Comparison of ENCODE assay signal across 14 cellular contexts in the genomic region with DNA sequence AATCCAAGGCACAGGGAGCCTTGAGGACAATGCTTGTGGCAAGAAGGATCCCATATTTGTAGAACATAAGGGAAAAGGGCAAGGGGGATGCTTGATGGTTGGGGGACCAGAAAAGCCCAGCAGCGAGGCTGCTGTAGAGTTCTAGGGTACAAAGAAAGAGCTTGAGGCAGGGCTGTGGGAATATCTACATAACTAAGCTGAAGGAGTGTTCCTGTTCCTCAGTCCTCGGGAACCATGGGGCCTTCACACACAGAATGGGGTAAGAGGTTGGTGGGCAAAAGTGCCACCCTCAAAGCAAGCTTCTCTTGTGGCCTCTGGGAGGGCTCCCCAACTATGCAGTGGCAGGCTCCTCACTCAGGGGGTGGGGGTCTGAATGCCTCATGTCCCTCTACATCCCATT. TPM values are rescaled to one million over a fixed set of nuclear protein-coding genes. Genes with fewer than 3 reads are reported as not detected.
A peak's percentile ranks its signal among the peaks of the same experiment; 100 is the strongest.
DNase-seq lines count a peak whose midpoint lies in the region.
"Had no signal": no experiment of that assay in that cellular context is flagged by ENCODE, and none has a peak within 500 bp of the region (broad histone marks: within the 10 kb centered on the region; RNA-seq: fewer than 3 reads in every experiment).

No MANE protein-coding gene starts in this region.

- H3K36me3 Mint-ChIP-seq in activated CD4-positive, alpha-beta T cell treated with anti-CD3 and anti-CD28 coated beads, Interleukin-2, amount 10 ng/mL, durations not matched to agents 24 days and 14 days (ENCODE audit: low read depth), result no peaks in the 10 kb centered on the region
- H3K36me3 Mint-ChIP-seq: CD8-positive, alpha-beta T cell had no signal

- H3K36me3 ChIP-seq in HUES48 (ENCODE audit: control insufficient read depth, insufficient read depth, low read length) (no peaks in the 10 kb centered on the region), iPS-20b (ENCODE audit: insufficient read depth, low read depth, low read length) (no peaks in the 10 kb centered on the region)
- H3K36me3 ChIP-seq: BLaER1 treated with 17β-estradiol and CSF1 and Interleukin-3, amounts not matched to agents 10 nM and 100 nM had no signal

- peak overlapping the region; percentile 46 for H3K27ac ChIP-seq in HUES48 (ENCODE audit: low read depth, low read length)
- H3K27ac ChIP-seq in caudate nucleus (ENCODE audit: low read depth, low read length), result peak overlapping the region; percentile 27
- H3K27ac ChIP-seq in iPS-20b (ENCODE audit: low read length), result peak overlapping the region; percentile 23
- H3K27ac ChIP-seq: HL-60 had no signal

- H3K4me3 Mint-ChIP-seq in activated CD4-positive, alpha-beta T cell treated with anti-CD3 and anti-CD28 coated beads, Interleukin-2, amount 10 ng/mL, durations not matched to agents 24 days and 14 days, result no peak overlapping the region
- H3K4me3 Mint-ChIP-seq: B cell; CD8-positive, alpha-beta T cell had no signal

- intact Hi-C loops in activated CD4-positive, alpha-beta T cell treated with anti-CD3 and anti-CD28 coated beads, Interleukin-2, amount 10 ng/mL, durations not matched to agents 24 days and 14 days (cut with micrococcal nuclease), result no loop called here

- H3K4me1 ChIP-seq in HUES48 (ENCODE audit: control insufficient read depth, insufficient read depth, low read length) (peaks cover 21% of the 10 kb centered on the region), iPS-20b (ENCODE audit: insufficient read depth, low read length) (peaks cover 16% of the 10 kb centered on the region; the same call in 1 of the 2 replicates)

- H3K4me3 ChIP-seq in HUES48 (ENCODE audit: low read depth, low read length) (no peak overlapping the region), iPS-20b (ENCODE audit: low read length) (no peak overlapping the region)
- H3K4me3 ChIP-seq: BLaER1 treated with 17β-estradiol and CSF1 and Interleukin-3, amounts not matched to agents 10 nM and 100 nM had no signal

- H3K27ac Mint-ChIP-seq in activated CD4-positive, alpha-beta T cell treated with anti-CD3 and anti-CD28 coated beads, Interleukin-2, amount 10 ng/mL, durations not matched to agents 24 days and 14 days, result no peak overlapping the region
- H3K27ac Mint-ChIP-seq: B cell; CD8-positive, alpha-beta T cell had no signal

- H3K4me1 Mint-ChIP-seq in activated CD4-positive, alpha-beta T cell treated with anti-CD3 and anti-CD28 coated beads, Interleukin-2, amount 10 ng/mL, durations not matched to agents 24 days and 14 days, result peaks cover 3% of the 10 kb centered on the region

- H3K9me3 Mint-ChIP-seq in activated CD4-positive, alpha-beta T cell treated with anti-CD3 and anti-CD28 coated beads, Interleukin-2, amount 10 ng/mL, durations not matched to agents 24 days and 14 days, result peaks cover 8% of the 10 kb centered on the region
- H3K9me3 Mint-ChIP-seq: CD8-positive, alpha-beta T cell had no signal

- peaks cover 5% of the 10 kb centered on the region for H3K9me3 ChIP-seq in HUES48 (ENCODE audit: control insufficient read depth, insufficient read depth, low read length)
- peaks cover 5% of the 10 kb centered on the region; the same call in 1 of the 2 replicates for H3K9me3 ChIP-seq in iPS-20b (ENCODE audit: insufficient read depth, low read depth, low read length)

- peaks cover 50% of the 10 kb centered on the region for H3K27me3 Mint-ChIP-seq in activated CD4-positive, alpha-beta T cell treated with anti-CD3 and anti-CD28 coated beads, Interleukin-2, amount 10 ng/mL, durations not matched to agents 24 days and 14 days

- peaks cover under 1% of the 10 kb centered on the region; the same call in 1 of the 2 replicates for H3K27me3 ChIP-seq in HUES48 (ENCODE audit: control insufficient read depth, insufficient read depth, low read length)
- peaks cover 9% of the 10 kb centered on the region for H3K27me3 ChIP-seq in iPS-20b (ENCODE audit: insufficient read depth, low read length)
- H3K27me3 ChIP-seq: BLaER1 treated with 17β-estradiol and CSF1 and Interleukin-3, amounts not matched to agents 10 nM and 100 nM had no signal

- DNase-seq in caudate nucleus (lab: John Stamatoyannopoulos, UW) (no peak), iPS-NIHi11 (ENCODE audit: low spot score) (no peak), midbrain (lab: John Stamatoyannopoulos, UW) (no peak)
- no peak for DNase-seq in activated CD4-positive, alpha-beta T cell treated with anti-CD3 and anti-CD28 coated beads, Interleukin-2, amount 10 ng/mL, durations not matched to agents 24 days and 14 days
- DNase-seq: Calu3; CD8-positive, alpha-beta T cell; DMS79 treated with DMSO at 0.1 percent for 48 hours; GF-D8; HCEC 1CT had no signal

- no peak overlapping the region; the same call in 1 of the 2 replicates for H3K9ac ChIP-seq in HUES48 (ENCODE audit: low read depth, low read length)
- H3K9ac ChIP-seq in iPS-20b (ENCODE audit: low read depth, low read length), result no peak overlapping the region; the same call in 1 of the 2 replicates
- H3K9ac ChIP-seq: BLaER1 treated with 17β-estradiol and CSF1 and Interleukin-3, amounts not matched to agents 10 nM and 100 nM had no signal

RNA-seq across cellular contexts. Expression of a gene that starts 6.5 kb away (rescaled TPM):
- 59.1 and 60.9 TPM in 2 replicates for total RNA-seq in activated CD4-positive, alpha-beta T cell treated with anti-CD3 and anti-CD28 coated beads, Interleukin-2, amount 10 ng/mL, durations not matched to agents 24 days and 14 days
